Comparison of ENCODE assay signal across 9 cellular contexts in genomic region chr11:62444271-62444833, GRCh38. TPM values are rescaled to one million over a fixed set of nuclear protein-coding genes. Genes with fewer than 3 reads are reported as not detected.
A peak's percentile ranks its signal among the peaks of the same experiment; 100 is the strongest.
DNase-seq lines count a peak whose midpoint lies in the region; ATAC-seq, FAIRE-seq and TF ChIP-seq lines count a peak whose summit lies in the region.
"Had no signal": no experiment of that assay in that cellular context is flagged by ENCODE, and none has a peak within 500 bp of the region (broad histone marks: within the 10 kb centered on the region; RNA-seq: fewer than 3 reads in every experiment).

No MANE protein-coding gene starts in this region.

- TF ChIP-seq EP300 in K562 (IDR thresholded peaks at IDR 0.05; ENCODE audit: low read length) = no peak

- no peaks in the 10 kb centered on the region for H3K36me3 ChIP-seq in HUES6 (ENCODE audit: control insufficient read depth, insufficient read depth, low read length)
- no peaks in the 10 kb centered on the region for H3K36me3 ChIP-seq in SU-DHL-6 (ENCODE audit: low read length)
- H3K36me3 ChIP-seq in K562 (ENCODE audit: control insufficient read depth, insufficient read depth, low read length) = no peaks in the 10 kb centered on the region

- H3F3A ChIP-seq in SU-DHL-6 (ENCODE audit: insufficient read depth) = no peaks in the 10 kb centered on the region

- H3K27ac ChIP-seq in HUES6 (ENCODE audit: low read depth, low read length) = no peak overlapping the region
- H3K27ac ChIP-seq in SU-DHL-6 (ENCODE audit: low read depth, low read length) = no peak overlapping the region
- no peak overlapping the region for H3K27ac ChIP-seq in K562 (ENCODE audit: extremely low read depth, low read depth, low read length)
- peak overlapping the region in 20 of 21 experiments; percentile 65 to 93 (median 86) for H3K27ac ChIP-seq in skin epidermis

- H2AFZ ChIP-seq in SU-DHL-6 (ENCODE audit: low read depth, low read length, severe bottlenecking) (no peak overlapping the region), K562 (ENCODE audit: low read depth, low read length) (no peak overlapping the region)

- TF ChIP-seq RAD21 in K562 (CRISPR knock-in tag; conservative IDR thresholded peaks at IDR 0.05 in 1 of 2, IDR thresholded peaks at IDR 0.05 in 1 of 2) = no peak

- no peaks in the 10 kb centered on the region for H3K9me3 ChIP-seq in HUES6 (ENCODE audit: control insufficient read depth, insufficient read depth, low read depth, low read length)
- no peaks in the 10 kb centered on the region for H3K9me3 ChIP-seq in SU-DHL-6 (ENCODE audit: insufficient read depth, low read length)
- H3K9me3 ChIP-seq in K562 (replicated peaks; ENCODE audit: control insufficient read depth, insufficient read depth, low read depth, low read length) = no peaks in the 10 kb centered on the region

- H3K27me3 ChIP-seq in HUES6 (ENCODE audit: control insufficient read depth, insufficient read depth, low read length) (no peaks in the 10 kb centered on the region), SU-DHL-6 (ENCODE audit: low read length) (no peaks in the 10 kb centered on the region), K562 (ENCODE audit: control insufficient read depth in 2 of 2, insufficient read depth in 2 of 2, low read length in 2 of 2) (no peaks in the 10 kb centered on the region; a peak in 1 of 5 replicates)

- in situ Hi-C loops in K562 (cut with MboI) = no loop called here

- H3K4me3 ChIP-seq in HUES6 (ENCODE audit: low read depth, low read length) (no peak overlapping the region), SU-DHL-6 (ENCODE audit: insufficient read depth, low read length, poor library complexity, severe bottlenecking) (no peak overlapping the region), K562 (no peak overlapping the region), skin epidermis (peak overlapping the region; percentile 13 to 40 (median 33))

- TF ChIP-seq POLR2A in K562 (conservative IDR thresholded peaks at IDR 0.05) = no peak

- no TSS peak for BruUV-seq in K562 (replicated peaks; lab: Mats Ljungman, UMichigan)

- POLR2A ChIA-PET in K562 (lab: Yijun Ruan, JAX) = interaction anchor here (0.5 to 3.9 kb wide), 8 partner anchors 8 to 1148 kb away, joined by 3 to 18 read pairs (median 3); partner anchors contain the start of genes C11orf98 and CSKMT

- H4K20me1 ChIP-seq in SU-DHL-6 (ENCODE audit: low read depth, low read length) (no peaks in the 10 kb centered on the region), K562 (replicated peaks; ENCODE audit: control insufficient read depth, insufficient read depth, low read length) (no peaks in the 10 kb centered on the region)

- WGBS in K562 (ENCODE audit: insufficient coverage, low coverage, missing lambda C conversion rate) = 53% methylated on average over 22 of the region's 23 CpGs

- DNase-seq in AG08396 (ENCODE audit: low spot score) (peak; percentile 94), K562 (ENCODE audit: extremely low read depth in 1 of 4, low spot score in 3 of 4) (no peak), iris pigment epithelial cell (ENCODE audit: low read depth) (peak; percentile 44), NCI-H128 (lab: John Stamatoyannopoulos, UW; ENCODE audit: unreplicated experiment) (no peak)

- H3K9ac ChIP-seq in HUES6 (ENCODE audit: low read length) (peak overlapping the region; percentile 35), SU-DHL-6 (ENCODE audit: low read length) (no peak overlapping the region), K562 (ENCODE audit: insufficient read depth in 1 of 2, low read depth in 2 of 2, low read length in 2 of 2) (peak overlapping the region in 1 of 2 experiments; percentile 8; a peak in 2 of 4 replicates)

- intact Hi-C loops in K562 (cut with micrococcal nuclease) = no loop called here

- TF ChIP-seq CTCF in SU-DHL-6 (IDR thresholded peaks at IDR 0.05; ENCODE audit: insufficient read depth, low read length, poor library complexity, severe bottlenecking) (no peak), K562 (IDR thresholded peaks at IDR 0.05 in 2 of 3, conservative IDR thresholded peaks at IDR 0.05 in 1 of 3; ENCODE audit: insufficient read depth in 2 of 3, low read depth in 1 of 3, low read length in 3 of 3) (no peak)

- no peaks in the 10 kb centered on the region for H3K79me2 ChIP-seq in SU-DHL-6 (ENCODE audit: insufficient read depth, low read length)
- H3K79me2 ChIP-seq in K562 (ENCODE audit: control insufficient read depth, insufficient read depth, low read length) = no peaks in the 10 kb centered on the region

- peak overlapping the region; percentile 6 for H3K4me2 ChIP-seq in SU-DHL-6 (ENCODE audit: low read depth, low read length, poor library complexity, severe bottlenecking)
- H3K4me2 ChIP-seq in K562 (ENCODE audit: insufficient read depth, low read length) = no peak overlapping the region

- no peak for FAIRE-seq in K562 (lab: Jason Lieb, UNC)
- FAIRE-seq: colon had no signal

- no peaks in the 10 kb centered on the region for H3K9me1 ChIP-seq in K562 (ENCODE audit: control insufficient read depth, insufficient read depth, low read length)

- no peaks in the 10 kb centered on the region for H3K9me2 ChIP-seq in SU-DHL-6 (replicated peaks; ENCODE audit: insufficient read depth, low read length)

- peaks cover 15% of the 10 kb centered on the region; the same call in 1 of the 2 replicates for H3K4me1 ChIP-seq in HUES6 (ENCODE audit: control insufficient read depth, insufficient read depth, low read length)
- H3K4me1 ChIP-seq in K562 (replicated peaks in 1 of 2; ENCODE audit: control insufficient read depth in 2 of 2, insufficient read depth in 2 of 2, low read length in 2 of 2) = peaks cover 7 to 21% of the 10 kb centered on the region in 2 experiments

- no peak for ATAC-seq in K562
- no peak for ATAC-seq in HG03378 (IDR thresholded peaks at IDR 0.05; ENCODE audit: unreplicated experiment)

- CTCF ChIA-PET in K562 (lab: Yijun Ruan, JAX; ENCODE audit: low intra/inter-chr PET ratio) = no interaction called here

TF ChIP-seq in K562, 482 proteins besides CTCF, POLR2A, EP300 and RAD21:
- TF ChIP-seq MBD1 (CRISPR knock-in tag; IDR thresholded peaks at IDR 0.05) (0 out of 2 replicates have a peak, but pooled peaks have one; percentile 22), NRF1 (conservative IDR thresholded peaks at IDR 0.05 in 1 of 2, IDR thresholded peaks at IDR 0.05 in 1 of 2) (peak; percentile 10 to 33; a peak in 2 of 4 replicates), DLX4 (CRISPR knock-in tag; IDR thresholded peaks at IDR 0.05) (no peak), STAG1 (CRISPR knock-in tag; IDR thresholded peaks at IDR 0.05; ENCODE audit: borderline replicate concordance) (no peak), VEZF1 (CRISPR knock-in tag; IDR thresholded peaks at IDR 0.05) (no peak), DIDO1 (tag; IDR thresholded peaks at IDR 0.05; ENCODE audit: low read depth) (no peak)
TF ChIP-seq in K562: peak in this region for 2.

RNA-seq across cellular contexts. Expression of gene SCGB1A1, which starts 25.5 kb away (rescaled TPM):
- total RNA-seq in K562 (2011; cell fraction: chromatin; rRNA removed; ENCODE audit: low replicate concordance) = not detected in 2 replicates
- total RNA-seq in K562 (2011; cell fraction: nucleolus; rRNA removed) = not detected in 2 replicates
- total RNA-seq in K562 (2011; cell fraction: nucleoplasm; rRNA removed) = not detected in 2 replicates
- total RNA-seq in K562 (2014; rRNA removed) (not detected in 2 replicates), K562 (2014; rRNA removed; fragmentation: Illumina TruSeq; extraction: Trizol) (not detected in 2 replicates), K562 (2015; rRNA removed; fragmentation: Illumina TruSeq; extraction: Trizol) (not detected in 2 replicates), K562 (2021) (0.55 and 1.1 TPM in 2 replicates)
- polyA plus RNA-seq in K562 (2011; rRNA removed) (not detected in 2 replicates), K562 (2014; fragmentation: Illumina TruSeq; extraction: Trizol) (not detected in 2 replicates), K562 (2014; fragmentation: Nextera tagmentation; extraction: Ambion mirVana) (not detected), K562 (2014; rRNA removed) (not detected in 2 replicates)
- polyA plus RNA-seq in K562 (2011; cell fraction: cytosol; rRNA removed) = not detected in 2 replicates
- polyA plus RNA-seq in K562 (2011; cell fraction: nucleus; rRNA removed) = not detected in 2 replicates
- polyA plus RNA-seq in K562 (2012) = not detected in 2 replicates
- not detected in 2 replicates for polyA minus RNA-seq in K562 (2011; rRNA and poly(A)+ RNA removed)
- polyA minus RNA-seq in K562 (2011; cell fraction: cytosol; rRNA and poly(A)+ RNA removed) = not detected in 2 replicates
- polyA minus RNA-seq in K562 (2011; cell fraction: nucleus; rRNA and poly(A)+ RNA removed) = not detected in 2 replicates

Comparison
In these comparisons a context has a peak if more than half of its experiments do, and no peak if none do; other contexts are left out.
1. DNase-seq: peak in AG08396 (single experiment) and iris pigment epithelial cell (single experiment); none in K562 (0 of 4) and NCI-H128 (single experiment).
2. H3K27ac ChIP-seq: peak in skin epidermis (20 of 21); none in HUES6 (single experiment), SU-DHL-6 (single experiment) and K562 (single experiment).
3. H3K4me3 ChIP-seq: peak in skin epidermis (7 of 7); none in HUES6 (single experiment), SU-DHL-6 (single experiment) and K562 (single experiment).